ENCODE assay signal across 16 cellular contexts in genomic region chr6:87197547-87197946, GRCh38. TPM values are rescaled to one million over a fixed set of nuclear protein-coding genes. Genes with fewer than 3 reads are reported as not detected.
DNase-seq lines count a peak whose midpoint lies in the region; ATAC-seq and TF ChIP-seq lines count a peak whose summit lies in the region.
"Had no signal": no experiment of that assay in that cellular context is flagged by ENCODE, and none has a peak within 500 bp of the region (broad histone marks: within the 10 kb centered on the region; RNA-seq: fewer than 3 reads in every experiment).

No MANE protein-coding gene starts in this region.

- H4K91ac ChIP-seq in H9 (ENCODE audit: insufficient read length, low read depth, low read length), result no peak overlapping the region

- no peaks in the 10 kb centered on the region for H4K20me1 ChIP-seq in H9 (ENCODE audit: control insufficient read depth, insufficient read depth, insufficient read length)

- no peaks in the 10 kb centered on the region for H3K9me3 ChIP-seq in H9 (ENCODE audit: control insufficient read depth, low read depth, low read length)

- no peak overlapping the region for H2BK20ac ChIP-seq in H9 (ENCODE audit: low read depth, low read length, poor library complexity, severe bottlenecking)

- no peak overlapping the region for H4K5ac ChIP-seq in H9 (ENCODE audit: insufficient read length, low read depth, low read length)

- H3K23ac ChIP-seq in H9 (ENCODE audit: insufficient read length, low read depth, low read length), result no peak overlapping the region

- H2BK15ac ChIP-seq in H9 (ENCODE audit: low read depth, low read length), result no peak overlapping the region

- WGBS in H9 (ENCODE audit: extremely low coverage, insufficient read length, low lambda C conversion rate), result no CpG with 5 or more reads among the region's 3 CpGs

- no peak overlapping the region for H3K18ac ChIP-seq in H9 (ENCODE audit: insufficient read length, low read depth, low read length)

- no peak overlapping the region for H3K14ac ChIP-seq in H9 (ENCODE audit: insufficient read depth, low read length)

- no peak for TF ChIP-seq CTCF in H9 (conservative IDR thresholded peaks at IDR 0.05)

- no peak overlapping the region for H3K4me3 Mint-ChIP-seq in H9
- H3K4me3 Mint-ChIP-seq: central memory CD8-positive, alpha-beta T cell; GM23338; type B pancreatic cell had no signal

- no peak overlapping the region for H2AFZ ChIP-seq in H9 (ENCODE audit: low read length)
- H2AFZ ChIP-seq: GM23338 had no signal

- H3K9me3 Mint-ChIP-seq in H9, result no peaks in the 10 kb centered on the region
- H3K9me3 Mint-ChIP-seq: central memory CD8-positive, alpha-beta T cell; GM23338; type B pancreatic cell had no signal

- no peak overlapping the region for H3K4me2 ChIP-seq in H9 (ENCODE audit: insufficient read depth, insufficient read length, low read length)
- H3K4me2 ChIP-seq: GM23338 had no signal

- H3K27me3 ChIP-seq in H9 (ENCODE audit: insufficient read depth, low read length), result no peaks in the 10 kb centered on the region

- peaks cover 4% of the 10 kb centered on the region for H3K79me1 ChIP-seq in H9 (ENCODE audit: insufficient read depth, low read depth, low read length, poor library complexity, severe bottlenecking)

- ATAC-seq in GM21576 (IDR thresholded peaks at IDR 0.05; ENCODE audit: unreplicated experiment) (peak; percentile 54), HG03280 (IDR thresholded peaks at IDR 0.05; ENCODE audit: unreplicated experiment) (peak; percentile 71)
- peak; percentile 66 for ATAC-seq in stimulated activated naive CD8-positive, alpha-beta T cell treated with anti-CD3 and anti-CD28 coated beads, Interleukin-15, Interleukin-2, amounts not matched to agents 100 U/mL and 50 U/mL, for 24 hours
- ATAC-seq: GM23338 had no signal

- H2AK5ac ChIP-seq in H9 (ENCODE audit: insufficient read length, low read length), result no peak overlapping the region

- H3K27ac ChIP-seq in H9 (ENCODE audit: insufficient read length, low read depth, low read length), result no peak overlapping the region
- H3K27ac ChIP-seq: SK-N-MC had no signal

- peaks cover 23% of the 10 kb centered on the region for H3K79me2 ChIP-seq in H9 (ENCODE audit: insufficient read depth, low read length)

- H3K56ac ChIP-seq in H9 (ENCODE audit: insufficient read length, low read depth, low read length), result no peak overlapping the region

- H2BK12ac ChIP-seq in H9 (ENCODE audit: insufficient read length, low read depth, low read length), result no peak overlapping the region

- H3K9ac ChIP-seq in H9 (ENCODE audit: extremely low read depth, insufficient read length, low read length), result no peak overlapping the region

- peaks cover 13 to 24% of the 10 kb centered on the region in 2 experiments for H3K4me1 Mint-ChIP-seq in H9

- no peak overlapping the region for H3K4ac ChIP-seq in H9 (ENCODE audit: low read depth, low read length)

- no peak overlapping the region for H3K27ac Mint-ChIP-seq in H9
- H3K27ac Mint-ChIP-seq: GM23338, type B pancreatic cell had no signal

- H2BK120ac ChIP-seq in H9 (ENCODE audit: low read depth, low read length, poor library complexity, severe bottlenecking), result no peak overlapping the region

- H2BK5ac ChIP-seq in H9 (ENCODE audit: insufficient read length, low read length), result no peak overlapping the region

- DNase-seq in activated T-cell treated with anti-CD3 and anti-CD28 coated beads for 24 hours (ENCODE audit: low read depth), result peak; percentile 10
- no peak for DNase-seq in activated T-cell treated with anti-CD3 and anti-CD28 coated beads, Interleukin-2, amount 50 U/mL, for 1 hour
- DNase-seq in stimulated activated naive CD8-positive, alpha-beta T cell treated with anti-CD3 and anti-CD28 coated beads, Interleukin-15, Interleukin-2, amounts not matched to agents 100 U/mL and 50 U/mL, for 24 hours, result no peak
- DNase-seq in NOMO-1 (lab: John Stamatoyannopoulos, UW; ENCODE audit: unreplicated experiment in 2 of 2), result no peak
- DNase-seq in H9, result no peak
- DNase-seq in HUDEP-2 (lab: John Stamatoyannopoulos, UW; ENCODE audit: unreplicated experiment in 76 of 76), result no peak
- DNase-seq: activated CD4-positive, alpha-beta T cell treated with anti-CD3 and anti-CD28 coated beads, Interleukin-2, amount 50 U/mL, for 4 hours; Kasumi-1; NCI-H524 treated with DMSO at 0.1 percent for 48 hours; nucleus accumbens had no signal

- no peak overlapping the region for H4K8ac ChIP-seq in H9 (replicated peaks; ENCODE audit: insufficient read length, low read depth, low read length)

- no peak overlapping the region for H3T11ph ChIP-seq in H9 (ENCODE audit: low read length)

- H3K36me3 Mint-ChIP-seq in H9 (ENCODE audit: insufficient read depth in 1 of 3, low read depth in 3 of 3), result peaks cover 0 to 13% (median 2%) of the 10 kb centered on the region in 3 experiments; a peak in 3 of 7 replicates

- no peaks in the 10 kb centered on the region for H3K4me1 ChIP-seq in H9 (ENCODE audit: insufficient read depth, low read length)

- H3K23me2 ChIP-seq in H9 (ENCODE audit: insufficient read length, low read depth, low read length, poor library complexity, severe bottlenecking), result no peaks in the 10 kb centered on the region

- no peaks in the 10 kb centered on the region for H3K27me3 Mint-ChIP-seq in H9 (ENCODE audit: low read depth)
- H3K27me3 Mint-ChIP-seq: central memory CD8-positive, alpha-beta T cell; type B pancreatic cell had no signal

RNA-seq across cellular contexts. Expression of gene ZNF292, which starts 42.2 kb away (rescaled TPM):
- 36.2 and 38.7 TPM in 2 replicates for total RNA-seq in H9 (2021)
